In genomic region chr14:75752907-75753594, GRCh38 we compare ENCODE assay signal across 1 cellular context.
TF ChIP-seq lines count a peak whose summit lies in the region.

No MANE protein-coding gene starts in this region.

TF ChIP-seq in SK-N-SH treated with all-trans-retinoic acid at 6 μM for 48 hours, 23 proteins besides CTCF, POLR2A, EP300 and RAD21 (continued from another document):
- TF ChIP-seq, protein P1, sequence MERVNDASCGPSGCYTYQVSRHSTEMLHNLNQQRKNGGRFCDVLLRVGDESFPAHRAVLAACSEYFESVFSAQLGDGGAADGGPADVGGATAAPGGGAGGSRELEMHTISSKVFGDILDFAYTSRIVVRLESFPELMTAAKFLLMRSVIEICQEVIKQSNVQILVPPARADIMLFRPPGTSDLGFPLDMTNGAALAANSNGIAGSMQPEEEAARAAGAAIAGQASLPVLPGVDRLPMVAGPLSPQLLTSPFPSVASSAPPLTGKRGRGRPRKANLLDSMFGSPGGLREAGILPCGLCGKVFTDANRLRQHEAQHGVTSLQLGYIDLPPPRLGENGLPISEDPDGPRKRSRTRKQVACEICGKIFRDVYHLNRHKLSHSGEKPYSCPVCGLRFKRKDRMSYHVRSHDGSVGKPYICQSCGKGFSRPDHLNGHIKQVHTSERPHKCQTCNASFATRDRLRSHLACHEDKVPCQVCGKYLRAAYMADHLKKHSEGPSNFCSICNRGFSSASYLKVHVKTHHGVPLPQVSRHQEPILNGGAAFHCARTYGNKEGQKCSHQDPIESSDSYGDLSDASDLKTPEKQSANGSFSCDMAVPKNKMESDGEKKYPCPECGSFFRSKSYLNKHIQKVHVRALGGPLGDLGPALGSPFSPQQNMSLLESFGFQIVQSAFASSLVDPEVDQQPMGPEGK (CRISPR knock-in tag; IDR thresholded peaks at IDR 0.05; ENCODE audit: borderline replicate concordance): 0 out of 2 replicates have a peak, but pooled peaks have one; percentile 52
- TF ChIP-seq ZNF8 (CRISPR knock-in tag; IDR thresholded peaks at IDR 0.05) (no peak), CSDC2 (CRISPR knock-in tag; IDR thresholded peaks at IDR 0.05) (no peak), ZNF70 (CRISPR knock-in tag; IDR thresholded peaks at IDR 0.05) (no peak), ARNTL (CRISPR knock-in tag; IDR thresholded peaks at IDR 0.05; ENCODE audit: borderline replicate concordance, low read depth) (no peak)
TF ChIP-seq in SK-N-SH treated with all-trans-retinoic acid at 6 μM for 48 hours: peak in this region for 8.
